ENCODE assay signal across 14 cellular contexts in genomic region chr7:54330216-54330800, GRCh38.
"Had no signal": no experiment of that assay in that cellular context is flagged by ENCODE, and none has a peak within 500 bp of the region (broad histone marks: within the 10 kb centered on the region; RNA-seq: fewer than 3 reads in every experiment).

No MANE protein-coding gene starts in this region.

- H3K4me1 Mint-ChIP-seq: stimulated activated naive CD8-positive, alpha-beta T cell treated with anti-CD3 and anti-CD28 coated beads, Interleukin-15, amount 100 ng/mL, for 72 hours had no signal

- H3K9me3 Mint-ChIP-seq: brain had no signal

- H3K27me3 Mint-ChIP-seq: brain; natural killer cell treated with Interleukin-12 subunit alpha and Interleukin-12 subunit beta and Interleukin-15 and Interleukin-18, amount 100 ng/mL, for 72 hours; stimulated activated naive CD8-positive, alpha-beta T cell treated with anti-CD3 and anti-CD28 coated beads, Interleukin-15, amount 100 ng/mL, for 72 hours had no signal

- H3K27ac Mint-ChIP-seq: activated naive CD4-positive, alpha-beta T cell treated with anti-CD3 and anti-CD28 coated beads, Interleukin-2, amount 50 U/mL, for 72 hours; brain; natural killer cell treated with Interleukin-12 subunit alpha and Interleukin-12 subunit beta and Interleukin-15 and Interleukin-18, amount 100 ng/mL, for 72 hours; stimulated activated naive CD8-positive, alpha-beta T cell treated with anti-CD3 and anti-CD28 coated beads, Interleukin-15, amount 100 ng/mL, for 72 hours had no signal

- H3K36me3 Mint-ChIP-seq: activated naive CD4-positive, alpha-beta T cell treated with anti-CD3 and anti-CD28 coated beads, Interleukin-2, amount 50 U/mL, for 72 hours; brain had no signal

- ATAC-seq: activated naive CD4-positive, alpha-beta T cell treated with anti-CD3 and anti-CD28 coated beads, Interleukin-2, amount 50 U/mL, for 72 hours; activated T-cell treated with anti-CD3 and anti-CD28 coated beads, Interleukin-2, amount 50 U/mL, for 4 hours; esophagus mucosa; natural killer cell treated with Interleukin-12 subunit alpha and Interleukin-12 subunit beta and Interleukin-15 and Interleukin-18, amount 100 ng/mL, for 72 hours; stimulated activated naive CD8-positive, alpha-beta T cell treated with anti-CD3 and anti-CD28 coated beads, Interleukin-15, amount 100 ng/mL, for 72 hours had no signal

- H3K4me3 Mint-ChIP-seq: activated T-cell treated with anti-CD3 and anti-CD28 coated beads, Interleukin-2, amount 50 U/mL, for 4 hours; brain; natural killer cell treated with Interleukin-12 subunit alpha and Interleukin-12 subunit beta and Interleukin-15 and Interleukin-18, amount 100 ng/mL, for 72 hours; stimulated activated naive CD8-positive, alpha-beta T cell treated with anti-CD3 and anti-CD28 coated beads, Interleukin-15, amount 100 ng/mL, for 72 hours had no signal

- DNase-seq: activated CD4-positive, alpha-beta T cell treated with anti-CD3 and anti-CD28 coated beads, Interleukin-2, amount 50 U/mL, for 4 hours; activated CD4-positive, CD25-positive, alpha-beta regulatory T cell treated with anti-CD3 and anti-CD28 coated beads, Interleukin-2, amount 50 U/mL, for 72 hours; activated effector memory CD4-positive, alpha-beta T cell treated with anti-CD3 and anti-CD28 coated beads, Interleukin-2, amount 50 U/mL, for 16 hours; activated T-cell treated with anti-CD3 and anti-CD28 coated beads, Interleukin-2, amount 50 U/mL, for 4 hours; amniotic stem cell; cerebellar nuclear complex; stimulated activated CD4-positive, alpha-beta T cell treated with anti-CD3 and anti-CD28 coated beads, Interleukin-15, amount 100 ng/mL, for 24 hours; stimulated activated CD4-positive, alpha-beta T cell treated with anti-CD3 and anti-CD28 coated beads, Interleukin-4, amount 100 ng/mL, for 24 hours; stimulated activated naive CD8-positive, alpha-beta T cell treated with anti-CD3 and anti-CD28 coated beads, Interleukin-15, amount 100 ng/mL, for 72 hours; uterus had no signal
